ENCODE assay signal across 25 cellular contexts in the genomic region with DNA sequence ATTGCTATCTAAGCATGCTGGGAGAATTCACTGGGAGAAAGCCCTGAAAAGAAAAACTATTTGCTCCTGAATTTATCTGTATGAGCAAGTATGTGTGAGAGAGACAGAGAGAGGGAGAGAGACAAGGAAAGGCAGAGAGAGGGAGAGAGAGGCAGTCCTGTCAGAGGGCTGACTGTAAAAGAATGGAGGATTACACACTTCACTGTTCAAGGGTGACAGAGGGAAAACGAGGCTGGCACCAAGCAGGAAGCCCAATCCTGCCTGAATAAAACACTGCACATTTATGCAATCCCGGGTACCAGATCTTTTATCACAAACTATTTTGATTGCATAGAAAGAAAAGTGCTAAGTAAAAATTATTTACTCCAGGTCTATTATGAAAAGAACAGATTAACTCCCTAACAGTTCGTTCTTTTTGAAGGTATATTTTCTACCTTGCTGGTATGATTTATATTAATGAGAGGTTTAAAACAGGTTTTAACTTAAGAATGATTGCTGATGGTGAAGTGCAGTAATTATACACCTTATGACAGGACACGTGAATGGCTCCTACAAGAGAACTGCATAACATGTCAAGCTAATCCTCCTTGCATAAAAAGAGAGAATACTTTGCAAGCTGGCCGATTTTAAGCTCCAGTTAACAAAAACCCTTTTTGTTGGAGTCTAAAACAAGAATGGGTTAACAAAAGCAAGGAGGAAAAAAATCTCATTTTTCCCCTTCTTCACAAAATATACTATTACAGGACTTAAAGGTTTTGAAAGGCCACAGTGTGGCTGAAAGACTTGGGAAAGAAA.
DNase-seq lines count a peak whose midpoint lies in the region; ATAC-seq, FAIRE-seq and TF ChIP-seq lines count a peak whose summit lies in the region.
"Had no signal": no experiment of that assay in that cellular context is flagged by ENCODE, and none has a peak within 500 bp of the region (broad histone marks: within the 10 kb centered on the region; RNA-seq: fewer than 3 reads in every experiment).

No MANE protein-coding gene starts in this region.

- FAIRE-seq in A549 (lab: Jason Lieb, UNC) = peak; percentile 23
- FAIRE-seq: G401.6, GM19239, H54, K562 had no signal

- H3K4me1 ChIP-seq in A549 = peaks cover 25% of the 10 kb centered on the region
- H3K4me1 ChIP-seq in ovary (ENCODE audit: insufficient read depth) = no peaks in the 10 kb centered on the region
- H3K4me1 ChIP-seq in Peyer's patch = no peaks in the 10 kb centered on the region

- no peaks in the 10 kb centered on the region for H3K36me3 ChIP-seq in ovary
- H3K36me3 ChIP-seq in Peyer's patch = no peaks in the 10 kb centered on the region
- H3K36me3 ChIP-seq: SJSA1 had no signal

- 73% methylated on average over 5 of the region's 5 CpGs for WGBS in A549 (ENCODE audit: missing lambda C conversion rate)
- 82 to 84% (median 83%) methylated on average over 5 of the region's 5 CpGs for WGBS in ovary, 3 donors

- TF ChIP-seq EP300 in A549 (IDR thresholded peaks at IDR 0.05) (no peak), ovary (IDR thresholded peaks at IDR 0.05) (no peak)

- DNase-seq in DMS79 treated with DMSO at 0.1 percent for 48 hours (lab: John Stamatoyannopoulos, UW) (peak; percentile 49), DMS79 (lab: John Stamatoyannopoulos, UW) (no peak), A549 (ENCODE audit: low read depth in 1 of 2, low spot score in 1 of 2) (no peak), NCI-H524 treated with DMSO at 0.1 percent for 48 hours (lab: John Stamatoyannopoulos, UW) (peak; percentile 38), ovary (no peak), Peyer's patch (no peak), GM19238 (ENCODE audit: insufficient read length, low spot score) (no peak), activated gamma-delta T cell (lab: John Stamatoyannopoulos, UW) (no peak)
- DNase-seq: AML-193; C1 segment of cervical spinal cord; CD8-positive, alpha-beta T cell; HFFc6; MG63; NCI-H1436; NCI-H187 treated with DMSO at 0.1 percent for 48 hours; NCI-H226; NCI-H526; OCI-M1 had no signal

- POLR2A ChIA-PET in A549 (lab: Yijun Ruan, JAX) = no interaction called here

- CTCF ChIA-PET in A549 (lab: Yijun Ruan, JAX) = no interaction called here

- no peak overlapping the region for H3K4me2 ChIP-seq in A549

- no peak for TF ChIP-seq CTCF in A549 (IDR thresholded peaks at IDR 0.05)
- no peak for TF ChIP-seq CTCF in ovary (IDR thresholded peaks at IDR 0.05)
- no peak for TF ChIP-seq CTCF in Peyer's patch (IDR thresholded peaks at IDR 0.05)

- H3K9me3 ChIP-seq in A549 = no peaks in the 10 kb centered on the region
- H3K9me3 ChIP-seq in ovary = no peaks in the 10 kb centered on the region
- no peaks in the 10 kb centered on the region for H3K9me3 ChIP-seq in Peyer's patch
- H3K9me3 ChIP-seq: MG63, SJSA1 had no signal

- H3K4me3 ChIP-seq in A549 = no peak overlapping the region
- peak overlapping the region; percentile 4 for H3K4me3 ChIP-seq in ovary
- H3K4me3 ChIP-seq in Peyer's patch = no peak overlapping the region
- H3K4me3 ChIP-seq: K562, MG63, SJSA1 had no signal

- intact Hi-C loops in ovary (cut with DNase I) = no loop called here

- H3K27ac ChIP-seq in A549 (0 out of 6 replicates have a peak overlapping the region, but pooled peaks of 1 of the 2 experiments have one; percentile 51), ovary (no peak overlapping the region), Peyer's patch (no peak overlapping the region)
- H3K27ac ChIP-seq: 22Rv1, SJSA1 had no signal

- no peaks in the 10 kb centered on the region for H3K27me3 ChIP-seq in ovary
- H3K27me3 ChIP-seq in Peyer's patch = no peaks in the 10 kb centered on the region
- H3K27me3 ChIP-seq: MG63, SJSA1 had no signal

- TF ChIP-seq RAD21 in A549 (conservative IDR thresholded peaks at IDR 0.05 in 1 of 2, IDR thresholded peaks at IDR 0.05 in 1 of 2) = no peak

- peak in 1 of 2 experiments; percentile 25; a peak in 1 of 6 replicates for ATAC-seq in A549
- ATAC-seq: CD8-positive, alpha-beta T cell; K562; Right ventricle myocardium inferior had no signal

- TF ChIP-seq POLR2A in A549 (IDR thresholded peaks at IDR 0.05; ENCODE audit: low read length) (no peak), ovary (IDR thresholded peaks at IDR 0.05) (no peak), Peyer's patch (IDR thresholded peaks at IDR 0.05) (no peak)

TF ChIP-seq in A549, 52 proteins besides CTCF, POLR2A, EP300 and RAD21:
- TF ChIP-seq HOXB13 (CRISPR knock-in tag; IDR thresholded peaks at IDR 0.05; ENCODE audit: low read depth) = no peak
- no peak for TF ChIP-seq HOXA7 (CRISPR knock-in tag; IDR thresholded peaks at IDR 0.05)
- no peak for TF ChIP-seq JUN (IDR thresholded peaks at IDR 0.05)
- TF ChIP-seq HOXB5 (CRISPR knock-in tag; IDR thresholded peaks at IDR 0.05) = no peak
- no peak for TF ChIP-seq MAZ (IDR thresholded peaks at IDR 0.05; ENCODE audit: borderline replicate concordance, low read depth, low read length)
- no peak for TF ChIP-seq CBX8 (IDR thresholded peaks at IDR 0.05)

Comparison
In these comparisons a context has a peak if more than half of its experiments do, and no peak if none do; other contexts are left out.
1. DNase-seq: peak in DMS79 treated with DMSO at 0.1 percent for 48 hours (single experiment) and NCI-H524 treated with DMSO at 0.1 percent for 48 hours (single experiment); none in DMS79 (single experiment), A549 (0 of 2), ovary (0 of 5), Peyer's patch (0 of 3), GM19238 (single experiment) and activated gamma-delta T cell (single experiment).